In the genomic region with DNA sequence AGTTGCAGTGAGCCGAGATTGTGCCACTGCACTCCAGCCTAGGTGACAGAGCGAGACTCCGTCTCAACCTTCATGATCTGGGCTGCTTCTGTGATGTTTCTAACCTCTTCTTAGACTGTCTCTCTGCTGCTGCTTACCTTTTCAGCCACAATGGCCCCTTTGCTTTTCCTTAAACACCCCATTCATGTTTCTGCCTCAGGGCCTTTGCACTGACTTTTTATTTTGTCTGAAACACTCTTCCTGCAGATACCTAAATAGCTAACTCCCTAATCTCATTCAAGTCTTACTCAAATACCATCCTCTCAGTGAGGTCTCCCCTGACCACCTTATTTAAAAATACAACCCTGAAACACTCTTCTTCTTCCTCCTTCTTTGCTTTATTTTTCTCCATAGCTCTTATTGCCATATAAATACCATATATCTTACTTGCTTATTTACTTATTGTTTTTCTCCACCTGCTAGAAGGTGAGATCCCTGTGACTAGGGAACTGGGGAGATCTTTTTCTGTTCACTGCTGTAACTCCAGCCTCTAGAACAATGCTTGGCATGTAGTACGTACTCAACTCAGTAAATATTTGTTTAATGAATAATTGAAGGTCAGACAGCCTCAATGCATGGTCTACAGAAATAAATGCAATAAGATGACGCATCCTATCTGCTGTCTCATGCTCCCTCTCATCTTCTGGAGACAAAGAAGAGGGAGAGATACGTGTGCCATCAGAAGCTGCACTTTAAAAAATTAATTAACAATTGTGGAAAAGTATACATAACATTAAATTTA, we compare ENCODE assay signal across 17 cellular contexts. TPM values are rescaled to one million over a fixed set of nuclear protein-coding genes. Genes with fewer than 3 reads are reported as not detected.
A peak's percentile ranks its signal among the peaks of the same experiment; 100 is the strongest.
DNase-seq lines count a peak whose midpoint lies in the region; ATAC-seq, FAIRE-seq and TF ChIP-seq lines count a peak whose summit lies in the region.
"Had no signal": no experiment of that assay in that cellular context is flagged by ENCODE, and none has a peak within 500 bp of the region (broad histone marks: within the 10 kb centered on the region; RNA-seq: fewer than 3 reads in every experiment).

No MANE protein-coding gene starts in this region.

- no peaks in the 10 kb centered on the region for H3K79me2 ChIP-seq in K562 (ENCODE audit: control insufficient read depth, insufficient read depth, low read length)

- peak; percentile 39 for DNase-seq in DMS153 (lab: John Stamatoyannopoulos, UW)
- no peak for DNase-seq in DMS153 treated with DMSO at 0.1 percent for 48 hours (lab: John Stamatoyannopoulos, UW; ENCODE audit: unreplicated experiment)
- DNase-seq in NCI-H226 = peak; percentile 24
- no peak for DNase-seq in K562 (ENCODE audit: extremely low read depth in 1 of 4, low spot score in 3 of 4)
- peak; percentile 60 for DNase-seq in non-pigmented ciliary epithelial cell (ENCODE audit: low read depth)
- DNase-seq in amygdala (lab: John Stamatoyannopoulos, UW) = no peak
- DNase-seq: activated naive CD8-positive, alpha-beta T cell treated with anti-CD3 and anti-CD28 coated beads, Interleukin-2, amount 10 ng/mL, durations not matched to agents 7 days and 5 days; activated T-cell treated with anti-CD3 and anti-CD28 coated beads for 4 hours; midbrain; ovary; stimulated activated CD4-positive, alpha-beta T cell treated with anti-CD3 and anti-CD28 coated beads, Interleukin-12 subunit alpha, Interleukin-12 subunit beta, amount 100 ng/mL, for 4 hours; substantia nigra had no signal

- H3K36me3 ChIP-seq in K562 (ENCODE audit: control insufficient read depth, insufficient read depth, low read length) = no peaks in the 10 kb centered on the region
- H3K36me3 ChIP-seq: ovary had no signal

- H3K4me1 ChIP-seq in K562 (replicated peaks in 1 of 2; ENCODE audit: control insufficient read depth in 2 of 2, insufficient read depth in 2 of 2, low read length in 2 of 2) = no peaks in the 10 kb centered on the region

- TF ChIP-seq POLR2A in K562 (conservative IDR thresholded peaks at IDR 0.05) = no peak

- H3K4me2 ChIP-seq in K562 (ENCODE audit: insufficient read depth, low read length) = no peak overlapping the region

- no peaks in the 10 kb centered on the region for H3K9me3 ChIP-seq in K562 (replicated peaks; ENCODE audit: control insufficient read depth, insufficient read depth, low read depth, low read length)
- H3K9me3 ChIP-seq: ovary had no signal

- no peak for TF ChIP-seq EP300 in K562 (IDR thresholded peaks at IDR 0.05; ENCODE audit: low read length)

- no TSS peak for BruUV-seq in K562 (replicated peaks; lab: Mats Ljungman, UMichigan)

- H3K9me1 ChIP-seq in K562 (ENCODE audit: control insufficient read depth, insufficient read depth, low read length) = no peaks in the 10 kb centered on the region

- no peak for TF ChIP-seq CTCF in K562 (IDR thresholded peaks at IDR 0.05 in 2 of 3, conservative IDR thresholded peaks at IDR 0.05 in 1 of 3; ENCODE audit: insufficient read depth in 2 of 3, low read depth in 1 of 3, low read length in 3 of 3)

- H2AFZ ChIP-seq in K562 (ENCODE audit: low read depth, low read length) = no peak overlapping the region

- no peak for TF ChIP-seq RAD21 in K562 (CRISPR knock-in tag; conservative IDR thresholded peaks at IDR 0.05 in 1 of 2, IDR thresholded peaks at IDR 0.05 in 1 of 2)

- no peak overlapping the region for H3K4me3 ChIP-seq in K562
- H3K4me3 ChIP-seq: ovary had no signal

- no peaks in the 10 kb centered on the region for H4K20me1 ChIP-seq in K562 (replicated peaks; ENCODE audit: control insufficient read depth, insufficient read depth, low read length)

- no peak overlapping the region for H3K27ac ChIP-seq in K562 (ENCODE audit: extremely low read depth, low read depth, low read length)
- H3K27ac ChIP-seq: 22Rv1, ovary had no signal

- no peak for FAIRE-seq in K562 (lab: Jason Lieb, UNC)
- FAIRE-seq: colon had no signal

- CTCF ChIA-PET in K562 (lab: Yijun Ruan, JAX; ENCODE audit: low intra/inter-chr PET ratio) = no interaction called here

- 1% methylated on average over 6 of the region's 6 CpGs for WGBS in K562 (ENCODE audit: insufficient coverage, low coverage, missing lambda C conversion rate)

- ATAC-seq in K562 (no peak), GM21825 (IDR thresholded peaks at IDR 0.05; ENCODE audit: unreplicated experiment) (no peak), HG03097 (IDR thresholded peaks at IDR 0.05; ENCODE audit: low FRiP score, unreplicated experiment) (no peak)
- ATAC-seq: activated CD4-positive, CD25-positive, alpha-beta regulatory T cell treated with anti-CD3 and anti-CD28 coated beads, Interleukin-2, amount 50 U/mL, for 24 hours had no signal

- POLR2A ChIA-PET in K562 (lab: Yijun Ruan, JAX) = interaction anchor here (0.5 kb wide), 2 partner anchors 438 to 442 kb away, joined by 3 read pairs; no protein-coding TSS in a partner anchor

- H3K9ac ChIP-seq in K562 (ENCODE audit: insufficient read depth in 1 of 2, low read depth in 2 of 2, low read length in 2 of 2) = no peak overlapping the region

- peaks cover 35 to 39% of the 10 kb centered on the region in 2 experiments for H3K27me3 ChIP-seq in K562 (ENCODE audit: control insufficient read depth in 2 of 2, insufficient read depth in 2 of 2, low read length in 2 of 2)
- H3K27me3 ChIP-seq: ovary had no signal

- in situ Hi-C loops in K562 (cut with MboI) = no loop called here

- intact Hi-C loops in K562 (cut with micrococcal nuclease) = no loop called here

TF ChIP-seq in K562, 482 proteins besides CTCF, POLR2A, EP300 and RAD21:
- TF ChIP-seq RBM25 (IDR thresholded peaks at IDR 0.05; ENCODE audit: low read depth, low read length, severe bottlenecking) (peak; percentile 37), CEBPZ (IDR thresholded peaks at IDR 0.05; ENCODE audit: borderline replicate concordance, low read depth, low read length) (no peak)

RNA-seq across cellular contexts. Expression of gene SETD7, which starts 43.8 kb away (rescaled TPM):
- total RNA-seq in K562 (2011; cell fraction: chromatin; rRNA removed; ENCODE audit: low replicate concordance) = 0.28 and 0.81 TPM in 2 replicates
- total RNA-seq in K562 (2011; cell fraction: nucleolus; rRNA removed) = 0.17 and 0.26 TPM in 2 replicates
- 0.73 and 1.1 TPM in 2 replicates for total RNA-seq in K562 (2011; cell fraction: nucleoplasm; rRNA removed)
- total RNA-seq in K562 (2014; rRNA removed) (1.8 and 2.0 TPM in 2 replicates), K562 (2014; rRNA removed; fragmentation: Illumina TruSeq; extraction: Trizol) (2.0 and 2.3 TPM in 2 replicates), K562 (2015; rRNA removed; fragmentation: Illumina TruSeq; extraction: Trizol) (1.7 and 1.8 TPM in 2 replicates), K562 (2021) (1.7 and 2.4 TPM in 2 replicates)
- polyA plus RNA-seq in K562 (2011; rRNA removed) (0.38 and 0.60 TPM in 2 replicates), K562 (2014; fragmentation: Illumina TruSeq; extraction: Trizol) (1.9 and 2.1 TPM in 2 replicates), K562 (2014; fragmentation: Nextera tagmentation; extraction: Ambion mirVana) (under 1 TPM; 0.37 to 0.60 TPM), K562 (2014; rRNA removed) (0.98 and 1.6 TPM in 2 replicates)
- 0.13 and 0.72 TPM in 2 replicates for polyA plus RNA-seq in K562 (2011; cell fraction: cytosol; rRNA removed)
- 0.48 and 0.59 TPM in 2 replicates for polyA plus RNA-seq in K562 (2011; cell fraction: nucleus; rRNA removed)
- polyA plus RNA-seq in K562 (2012) = 1.2 and 2.5 TPM in 2 replicates
- polyA minus RNA-seq in K562 (2011; rRNA and poly(A)+ RNA removed) = 0.60 and 1.2 TPM in 2 replicates
- polyA minus RNA-seq in K562 (2011; cell fraction: cytosol; rRNA and poly(A)+ RNA removed) = 0.19 and 0.73 TPM in 2 replicates
- 0.40 and 1.00 TPM in 2 replicates for polyA minus RNA-seq in K562 (2011; cell fraction: nucleus; rRNA and poly(A)+ RNA removed)

Comparison
In these comparisons a context has a peak if more than half of its experiments do, and no peak if none do; other contexts are left out.
1. DNase-seq: peak in DMS153 (single experiment), NCI-H226 (single experiment) and non-pigmented ciliary epithelial cell (single experiment); none in DMS153 treated with DMSO at 0.1 percent for 48 hours (single experiment), K562 (0 of 4) and amygdala (0 of 56).